In the genomic region with DNA sequence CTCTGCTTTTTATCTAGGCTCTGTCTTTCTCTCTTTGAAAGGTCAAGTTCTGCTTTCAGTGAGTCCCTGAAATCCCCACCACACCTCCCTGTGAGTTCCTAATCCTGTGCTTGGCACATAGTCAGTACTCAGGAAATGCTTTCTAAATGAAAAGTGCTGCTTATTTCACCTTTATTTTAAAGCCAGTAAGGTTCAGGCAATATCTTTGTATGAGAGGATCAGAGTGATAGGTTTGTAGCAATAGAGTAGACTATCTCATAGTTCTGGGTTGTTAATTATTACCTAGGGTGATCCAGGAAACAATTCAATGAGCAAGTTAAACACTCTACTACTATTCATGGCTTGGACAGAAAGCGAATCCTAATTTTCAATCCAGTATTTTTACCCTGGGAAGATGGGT, we compare ENCODE assay signal across 16 cellular contexts. TPM values are rescaled to one million over a fixed set of nuclear protein-coding genes. Genes with fewer than 3 reads are reported as not detected.
A peak's percentile ranks its signal among the peaks of the same experiment; 100 is the strongest.
DNase-seq lines count a peak whose midpoint lies in the region; ATAC-seq and TF ChIP-seq lines count a peak whose summit lies in the region.
"Had no signal": no experiment of that assay in that cellular context is flagged by ENCODE, and none has a peak within 500 bp of the region (broad histone marks: within the 10 kb centered on the region; RNA-seq: fewer than 3 reads in every experiment).

No MANE protein-coding gene starts in this region.

- BruUV-seq in mammary epithelial cell (replicated peaks; lab: Mats Ljungman, UMichigan) = no TSS peak

- H3K27me3 ChIP-seq in sigmoid colon (no peaks in the 10 kb centered on the region), mammary epithelial cell (ENCODE audit: insufficient read depth, low read length) (no peaks in the 10 kb centered on the region), WERI-Rb-1 (ENCODE audit: insufficient read depth, low read depth, severe bottlenecking) (no peaks in the 10 kb centered on the region)
- H3K27me3 ChIP-seq: breast epithelium, ovary had no signal

- ATAC-seq in HG03097 (IDR thresholded peaks at IDR 0.05; ENCODE audit: low FRiP score, unreplicated experiment) = no peak
- ATAC-seq: GM23338 had no signal

- H3K4me3 ChIP-seq in sigmoid colon (no peak overlapping the region), mammary epithelial cell (replicated peaks in 1 of 3; ENCODE audit: insufficient read depth in 1 of 3, low read depth in 2 of 3, low read length in 3 of 3) (no peak overlapping the region), WERI-Rb-1 (ENCODE audit: low read depth, low read length) (no peak overlapping the region)
- H3K4me3 ChIP-seq: breast epithelium, GM23338, ovary had no signal

- in situ Hi-C loops in mammary epithelial cell (cut with MboI; ENCODE audit: low sequenced_read_pairs in 2 of 2) = no loop called here

- H3K9me3 ChIP-seq in sigmoid colon = no peaks in the 10 kb centered on the region
- no peaks in the 10 kb centered on the region for H3K9me3 ChIP-seq in mammary epithelial cell (replicated peaks; ENCODE audit: insufficient read depth, low read length)
- no peaks in the 10 kb centered on the region for H3K9me3 ChIP-seq in WERI-Rb-1 (ENCODE audit: severe bottlenecking)
- H3K9me3 ChIP-seq: breast epithelium, ovary had no signal

- H3K4me1 ChIP-seq in sigmoid colon (peaks cover 0 to 39% (median 22%) of the 10 kb centered on the region in 4 donors), mammary epithelial cell (ENCODE audit: insufficient read depth, low read length) (peaks cover 14% of the 10 kb centered on the region)
- H3K4me1 ChIP-seq: breast epithelium had no signal

- CTCF ChIA-PET in mammary epithelial cell (lab: Charles Lee; ENCODE audit: low non-redundant PET) = no interaction called here

- WGBS in sigmoid colon, 2 donors = 22 to 60% methylated on average over 1 of the region's 1 CpG
- 100% methylated on average over 1 of the region's 1 CpG for WGBS in mammary epithelial cell (ENCODE audit: low coverage, missing lambda C conversion rate)

- peak overlapping the region in 3 of 4 donors; percentile 27 to 34 (median 28) for H3K27ac ChIP-seq in sigmoid colon
- no peak overlapping the region for H3K27ac ChIP-seq in mammary epithelial cell (ENCODE audit: insufficient read depth, low read depth, low read length)
- no peak overlapping the region for H3K27ac ChIP-seq in WERI-Rb-1
- H3K27ac ChIP-seq: breast epithelium, KMS-11, ovary had no signal

- peak; percentile 95 for DNase-seq in DMS53 treated with DMSO at 0.1 percent for 48 hours (lab: John Stamatoyannopoulos, UW; ENCODE audit: unreplicated experiment)
- DNase-seq in OCI-M1 (lab: John Stamatoyannopoulos, UW) = peak; percentile 16
- peak; percentile 54 for DNase-seq in glomerular visceral epithelial cell (ENCODE audit: extremely low spot score)
- DNase-seq in sigmoid colon = no peak
- DNase-seq in mammary epithelial cell = no peak
- no peak for DNase-seq in WERI-Rb-1
- DNase-seq: activated T-cell treated with anti-CD3 and anti-CD28 coated beads for 4 hours; NCI-H1048; NCI-H510A; ovary; stimulated activated CD4-positive, alpha-beta T cell treated with anti-CD3 and anti-CD28 coated beads, Interleukin-4, amount 100 ng/mL, for 4 hours; stimulated activated CD8-positive, alpha-beta memory T cell treated with anti-CD3 and anti-CD28 coated beads, Interleukin-4, amount 100 ng/mL, for 48 hours had no signal

- H3K9ac ChIP-seq in mammary epithelial cell (ENCODE audit: insufficient read depth, low read length) = no peak overlapping the region
- H3K9ac ChIP-seq: KMS-11 had no signal

- no peak for TF ChIP-seq CTCF in sigmoid colon (IDR thresholded peaks at IDR 0.05)
- TF ChIP-seq CTCF in mammary epithelial cell (conservative IDR thresholded peaks at IDR 0.05 in 1 of 2, IDR thresholded peaks at IDR 0.05 in 1 of 2; ENCODE audit: extremely low read depth in 1 of 2, insufficient read depth in 1 of 2, low read depth in 1 of 2, low read length in 2 of 2) = no peak
- TF ChIP-seq CTCF in WERI-Rb-1 (IDR thresholded peaks at IDR 0.05; ENCODE audit: low read depth, low read length) = no peak

- intact Hi-C loops in sigmoid colon (cut with DNase I) (no loop called here), mammary epithelial cell (cut with micrococcal nuclease) (no loop called here)

- H2AFZ ChIP-seq in mammary epithelial cell (ENCODE audit: low read depth, low read length) = no peak overlapping the region
- H2AFZ ChIP-seq: GM23338 had no signal

- no peak for TF ChIP-seq POLR2A in sigmoid colon (IDR thresholded peaks at IDR 0.05)

- no peaks in the 10 kb centered on the region for H3K79me2 ChIP-seq in mammary epithelial cell (ENCODE audit: insufficient read depth, low read length)

- dilution Hi-C loops in mammary epithelial cell (cut with HindIII; ENCODE audit: low sequenced_read_pairs) = no loop called here

- H4K20me1 ChIP-seq in mammary epithelial cell (ENCODE audit: insufficient read depth, low read length) = no peaks in the 10 kb centered on the region

- TF ChIP-seq EP300 in sigmoid colon (IDR thresholded peaks at IDR 0.05) = no peak

- H3K4me2 ChIP-seq in mammary epithelial cell (ENCODE audit: insufficient read depth, low read depth, low read length) = no peak overlapping the region
- H3K4me2 ChIP-seq: GM23338, KMS-11 had no signal

- H3K36me3 ChIP-seq in sigmoid colon (no peaks in the 10 kb centered on the region), mammary epithelial cell (ENCODE audit: insufficient read depth, low read length) (no peaks in the 10 kb centered on the region), WERI-Rb-1 (no peaks in the 10 kb centered on the region)
- H3K36me3 ChIP-seq: breast epithelium, ovary had no signal

RNA-seq across cellular contexts. Expression of gene LAMB1, which starts 7.4 kb away (rescaled TPM):
- total RNA-seq in sigmoid colon (100 to 1,000 TPM; 161 to 246 (median 185) TPM), mammary epithelial cell (100 to 1,000 TPM; 219 to 285 TPM)
- polyA plus RNA-seq in sigmoid colon (100 to 1,000 TPM in 1 of 3 donors, 10 to 100 TPM in 2; 16.9 to 103 (median 22.8) TPM), mammary epithelial cell (76.2 TPM)
- 447 TPM for polyA minus RNA-seq in mammary epithelial cell

Comparison
In these comparisons a context has a peak if more than half of its experiments do, and no peak if none do; other contexts are left out.
1. DNase-seq: peak in DMS53 treated with DMSO at 0.1 percent for 48 hours (single experiment), OCI-M1 (single experiment) and glomerular visceral epithelial cell (single experiment); none in sigmoid colon (single experiment), mammary epithelial cell (single experiment) and WERI-Rb-1 (single experiment).
2. H3K27ac ChIP-seq: peak in sigmoid colon (3 of 4); none in mammary epithelial cell (single experiment) and WERI-Rb-1 (single experiment).